In genomic region chr2:239852272-239852671, GRCh38 we compare ENCODE assay signal across 28 cellular contexts.
"Had no signal": no experiment of that assay in that cellular context is flagged by ENCODE, and none has a peak within 500 bp of the region (broad histone marks: within the 10 kb centered on the region; RNA-seq: fewer than 3 reads in every experiment).

No MANE protein-coding gene starts in this region.

- DNase-seq: activated CD4-positive, alpha-beta T cell treated with anti-CD3 and anti-CD28 coated beads for 36 hours; activated CD4-positive, alpha-beta T cell treated with anti-CD3 and anti-CD28 coated beads, Interleukin-2, amount 50 U/mL, for 1 hour; activated CD4-positive, CD25-positive, alpha-beta regulatory T cell; activated gamma-delta T cell treated with Interleukin-2 at 50 U/mL for 16 hours; activated naive CD4-positive, alpha-beta T cell treated with anti-CD3 and anti-CD28 coated beads, Interleukin-2, amount 10 ng/mL, durations not matched to agents 7 days and 5 days; activated naive CD8-positive, alpha-beta T cell treated with anti-CD3 and anti-CD28 coated beads for 36 hours; activated T-cell treated with anti-CD3 and anti-CD28 coated beads, Interleukin-2, amount 50 U/mL, for 72 hours; brain microvascular endothelial cell; Karpas-422; MM.1S; NCI-H1105; NCI-H1436; NCI-H1694 treated with DMSO at 0.1 percent for 48 hours; NCI-H2029 treated with DMSO at 0.1 percent for 48 hours; NCI-H345; NCI-H510A; NCI-H69; Right ventricle myocardium superior; SJCRH30; SK-N-SH; T-helper 1 cell had no signal

- H3K4me3 ChIP-seq: cardiac muscle cell, K562, Peyer's patch, SJCRH30 had no signal

- H3K27ac Mint-ChIP-seq: activated CD4-positive, alpha-beta memory T cell treated with anti-CD3 and anti-CD28 coated beads, Interleukin-2, amount 10 ng/mL, durations not matched to agents 7 days and 5 days; activated CD4-positive, alpha-beta T cell treated with anti-CD3 and anti-CD28 coated beads for 36 hours; activated naive CD4-positive, alpha-beta T cell treated with anti-CD3 and anti-CD28 coated beads, Interleukin-2, amount 10 ng/mL, durations not matched to agents 7 days and 5 days; activated naive CD8-positive, alpha-beta T cell treated with anti-CD3 and anti-CD28 coated beads for 36 hours; activated T-cell treated with anti-CD3 and anti-CD28 coated beads, Interleukin-2, amount 50 U/mL, for 72 hours; activated T-helper 2 cell treated with anti-CD3 and anti-CD28 coated beads, Interferon-gamma antibody, Interleukin-2, Interleukin-4, amounts not matched to agents 10 μg/mL and 5 μg/mL and 100 μg/mL, durations not matched to agents 14 hours and 24 hours and 36 hours had no signal

- H3K4me1 ChIP-seq: Peyer's patch, SJCRH30 had no signal

- H3K36me3 Mint-ChIP-seq: activated naive CD4-positive, alpha-beta T cell treated with anti-CD3 and anti-CD28 coated beads, Interleukin-2, amount 10 ng/mL, durations not matched to agents 7 days and 5 days; activated naive CD8-positive, alpha-beta T cell treated with anti-CD3 and anti-CD28 coated beads for 36 hours had no signal

- H3K36me3 ChIP-seq: brain microvascular endothelial cell, cardiac muscle cell, Peyer's patch, SJCRH30 had no signal

- H3K4me1 Mint-ChIP-seq: activated CD4-positive, alpha-beta T cell treated with anti-CD3 and anti-CD28 coated beads for 36 hours; activated naive CD8-positive, alpha-beta T cell treated with anti-CD3 and anti-CD28 coated beads for 36 hours had no signal

- H3K27ac ChIP-seq: brain microvascular endothelial cell, cardiac muscle cell, Peyer's patch, RWPE1, SJCRH30, VCaP had no signal

- H3K9me3 ChIP-seq: Peyer's patch, SJCRH30, SK-N-SH had no signal

- ATAC-seq: activated CD4-positive, alpha-beta T cell treated with anti-CD3 and anti-CD28 coated beads for 36 hours; activated T-cell treated with anti-CD3 and anti-CD28 coated beads, Interleukin-2, amount 50 U/mL, for 72 hours; K562 had no signal

- H3K4me3 Mint-ChIP-seq: activated CD4-positive, alpha-beta memory T cell treated with anti-CD3 and anti-CD28 coated beads, Interleukin-2, amount 10 ng/mL, durations not matched to agents 7 days and 5 days; activated CD4-positive, alpha-beta T cell treated with anti-CD3 and anti-CD28 coated beads for 36 hours; activated naive CD4-positive, alpha-beta T cell treated with anti-CD3 and anti-CD28 coated beads, Interleukin-2, amount 10 ng/mL, durations not matched to agents 7 days and 5 days; activated naive CD8-positive, alpha-beta T cell treated with anti-CD3 and anti-CD28 coated beads for 36 hours; activated T-cell treated with anti-CD3 and anti-CD28 coated beads, Interleukin-2, amount 50 U/mL, for 72 hours had no signal

- H3K27me3 ChIP-seq: brain microvascular endothelial cell, cardiac muscle cell, Peyer's patch, SJCRH30 had no signal
